Comparison of ENCODE assay signal across 1 cellular context in the genomic region with DNA sequence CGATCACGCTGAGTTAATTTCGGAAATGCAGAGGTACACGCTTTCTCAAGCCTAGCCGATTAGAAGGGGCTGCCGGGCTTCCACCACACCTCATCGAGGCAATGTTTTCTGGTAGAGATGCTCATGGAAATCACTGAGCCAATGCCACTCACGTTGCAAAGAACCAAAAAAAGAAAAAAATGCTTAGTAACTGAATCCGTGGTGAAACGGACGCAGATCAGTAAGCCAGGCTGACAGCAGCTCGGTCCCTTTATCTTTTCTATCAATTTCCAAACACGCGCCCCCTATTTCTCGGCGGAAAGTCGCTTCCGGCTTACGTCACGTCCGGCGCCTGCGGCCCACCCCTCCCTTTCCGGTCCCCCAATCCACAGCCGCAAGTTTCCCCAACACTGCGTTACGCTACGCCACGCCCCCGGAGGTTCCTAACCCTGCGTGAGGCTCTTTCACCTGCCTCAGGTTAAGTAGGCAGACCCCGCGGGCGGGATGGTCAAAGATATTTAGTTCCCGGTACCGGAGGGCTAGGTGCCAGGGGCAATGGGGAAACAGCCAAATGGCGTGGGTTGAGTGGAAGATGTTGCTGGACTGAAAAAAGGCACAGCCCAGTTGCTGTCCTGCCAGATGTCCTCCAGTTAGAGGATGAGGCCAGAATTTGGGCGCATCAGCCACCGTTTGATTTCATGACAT.
TF ChIP-seq lines count a peak whose summit lies in the region.

A gene with protein sequence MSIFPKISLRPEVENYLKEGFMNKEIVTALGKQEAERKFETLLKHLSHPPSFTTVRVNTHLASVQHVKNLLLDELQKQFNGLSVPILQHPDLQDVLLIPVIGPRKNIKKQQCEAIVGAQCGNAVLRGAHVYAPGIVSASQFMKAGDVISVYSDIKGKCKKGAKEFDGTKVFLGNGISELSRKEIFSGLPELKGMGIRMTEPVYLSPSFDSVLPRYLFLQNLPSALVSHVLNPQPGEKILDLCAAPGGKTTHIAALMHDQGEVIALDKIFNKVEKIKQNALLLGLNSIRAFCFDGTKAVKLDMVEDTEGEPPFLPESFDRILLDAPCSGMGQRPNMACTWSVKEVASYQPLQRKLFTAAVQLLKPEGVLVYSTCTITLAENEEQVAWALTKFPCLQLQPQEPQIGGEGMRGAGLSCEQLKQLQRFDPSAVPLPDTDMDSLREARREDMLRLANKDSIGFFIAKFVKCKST (minus strand): TSS at position 264 of the 684 bp plus-strand sequence. CDS start 384 bp downstream, outside the sequence.

TF ChIP-seq in K562, 482 proteins besides CTCF, POLR2A, EP300 and RAD21 (continued from another document and continues in another):
- TF ChIP-seq, protein P1, sequence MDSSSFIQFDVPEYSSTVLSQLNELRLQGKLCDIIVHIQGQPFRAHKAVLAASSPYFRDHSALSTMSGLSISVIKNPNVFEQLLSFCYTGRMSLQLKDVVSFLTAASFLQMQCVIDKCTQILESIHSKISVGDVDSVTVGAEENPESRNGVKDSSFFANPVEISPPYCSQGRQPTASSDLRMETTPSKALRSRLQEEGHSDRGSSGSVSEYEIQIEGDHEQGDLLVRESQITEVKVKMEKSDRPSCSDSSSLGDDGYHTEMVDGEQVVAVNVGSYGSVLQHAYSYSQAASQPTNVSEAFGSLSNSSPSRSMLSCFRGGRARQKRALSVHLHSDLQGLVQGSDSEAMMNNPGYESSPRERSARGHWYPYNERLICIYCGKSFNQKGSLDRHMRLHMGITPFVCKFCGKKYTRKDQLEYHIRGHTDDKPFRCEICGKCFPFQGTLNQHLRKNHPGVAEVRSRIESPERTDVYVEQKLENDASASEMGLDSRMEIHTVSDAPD (CRISPR knock-in tag; IDR thresholded peaks at IDR 0.05) = no peak
- no peak for TF ChIP-seq HDAC6 (IDR thresholded peaks at IDR 0.05; ENCODE audit: low read depth, low read length)
- TF ChIP-seq, protein P2, sequence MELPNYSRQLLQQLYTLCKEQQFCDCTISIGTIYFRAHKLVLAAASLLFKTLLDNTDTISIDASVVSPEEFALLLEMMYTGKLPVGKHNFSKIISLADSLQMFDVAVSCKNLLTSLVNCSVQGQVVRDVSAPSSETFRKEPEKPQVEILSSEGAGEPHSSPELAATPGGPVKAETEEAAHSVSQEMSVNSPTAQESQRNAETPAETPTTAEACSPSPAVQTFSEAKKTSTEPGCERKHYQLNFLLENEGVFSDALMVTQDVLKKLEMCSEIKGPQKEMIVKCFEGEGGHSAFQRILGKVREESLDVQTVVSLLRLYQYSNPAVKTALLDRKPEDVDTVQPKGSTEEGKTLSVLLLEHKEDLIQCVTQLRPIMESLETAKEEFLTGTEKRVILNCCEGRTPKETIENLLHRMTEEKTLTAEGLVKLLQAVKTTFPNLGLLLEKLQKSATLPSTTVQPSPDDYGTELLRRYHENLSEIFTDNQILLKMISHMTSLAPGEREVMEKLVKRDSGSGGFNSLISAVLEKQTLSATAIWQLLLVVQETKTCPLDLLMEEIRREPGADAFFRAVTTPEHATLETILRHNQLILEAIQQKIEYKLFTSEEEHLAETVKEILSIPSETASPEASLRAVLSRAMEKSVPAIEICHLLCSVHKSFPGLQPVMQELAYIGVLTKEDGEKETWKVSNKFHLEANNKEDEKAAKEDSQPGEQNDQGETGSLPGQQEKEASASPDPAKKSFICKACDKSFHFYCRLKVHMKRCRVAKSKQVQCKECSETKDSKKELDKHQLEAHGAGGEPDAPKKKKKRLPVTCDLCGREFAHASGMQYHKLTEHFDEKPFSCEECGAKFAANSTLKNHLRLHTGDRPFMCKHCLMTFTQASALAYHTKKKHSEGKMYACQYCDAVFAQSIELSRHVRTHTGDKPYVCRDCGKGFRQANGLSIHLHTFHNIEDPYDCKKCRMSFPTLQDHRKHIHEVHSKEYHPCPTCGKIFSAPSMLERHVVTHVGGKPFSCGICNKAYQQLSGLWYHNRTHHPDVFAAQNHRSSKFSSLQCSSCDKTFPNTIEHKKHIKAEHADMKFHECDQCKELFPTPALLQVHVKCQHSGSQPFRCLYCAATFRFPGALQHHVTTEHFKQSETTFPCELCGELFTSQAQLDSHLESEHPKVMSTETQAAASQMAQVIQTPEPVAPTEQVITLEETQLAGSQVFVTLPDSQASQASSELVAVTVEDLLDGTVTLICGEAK (IDR thresholded peaks at IDR 0.05) = peak; percentile 97
- TF ChIP-seq, protein P2 (CRISPR knock-in tag; IDR thresholded peaks at IDR 0.05) = no peak
- TF ChIP-seq PHF21A (IDR thresholded peaks at IDR 0.05; ENCODE audit: borderline replicate concordance, low read depth) = no peak
- no peak for TF ChIP-seq ZNF436 (CRISPR knock-in tag; IDR thresholded peaks at IDR 0.05)
- no peak for TF ChIP-seq RNF2 (IDR thresholded peaks at IDR 0.05)
- no peak for TF ChIP-seq FOXK1 (CRISPR knock-in tag; IDR thresholded peaks at IDR 0.05; ENCODE audit: borderline replicate concordance)
- TF ChIP-seq TAF9B (IDR thresholded peaks at IDR 0.05; ENCODE audit: partially characterized antibody) = peak; percentile 62
- 0 out of 2 replicates have a peak, but pooled peaks have one; percentile 2 for TF ChIP-seq ZNF324 (CRISPR knock-in tag; IDR thresholded peaks at IDR 0.05)
- no peak for TF ChIP-seq MYNN (IDR thresholded peaks at IDR 0.05)
- TF ChIP-seq MYNN (CRISPR knock-in tag; IDR thresholded peaks at IDR 0.05) = no peak
- no peak for TF ChIP-seq ZNF445 (CRISPR knock-in tag; IDR thresholded peaks at IDR 0.05; ENCODE audit: low read depth)
- no peak for TF ChIP-seq CBFB (CRISPR knock-in tag; IDR thresholded peaks at IDR 0.05)
- TF ChIP-seq, protein P3, sequence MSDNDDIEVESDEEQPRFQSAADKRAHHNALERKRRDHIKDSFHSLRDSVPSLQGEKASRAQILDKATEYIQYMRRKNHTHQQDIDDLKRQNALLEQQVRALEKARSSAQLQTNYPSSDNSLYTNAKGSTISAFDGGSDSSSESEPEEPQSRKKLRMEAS (CRISPR knock-in tag; IDR thresholded peaks at IDR 0.05) = peak; percentile 76
- 0 out of 2 replicates have a peak, but pooled peaks have one; percentile 22 for TF ChIP-seq CBX1 (IDR thresholded peaks at IDR 0.05; ENCODE audit: low read depth)
- TF ChIP-seq, protein P4, sequence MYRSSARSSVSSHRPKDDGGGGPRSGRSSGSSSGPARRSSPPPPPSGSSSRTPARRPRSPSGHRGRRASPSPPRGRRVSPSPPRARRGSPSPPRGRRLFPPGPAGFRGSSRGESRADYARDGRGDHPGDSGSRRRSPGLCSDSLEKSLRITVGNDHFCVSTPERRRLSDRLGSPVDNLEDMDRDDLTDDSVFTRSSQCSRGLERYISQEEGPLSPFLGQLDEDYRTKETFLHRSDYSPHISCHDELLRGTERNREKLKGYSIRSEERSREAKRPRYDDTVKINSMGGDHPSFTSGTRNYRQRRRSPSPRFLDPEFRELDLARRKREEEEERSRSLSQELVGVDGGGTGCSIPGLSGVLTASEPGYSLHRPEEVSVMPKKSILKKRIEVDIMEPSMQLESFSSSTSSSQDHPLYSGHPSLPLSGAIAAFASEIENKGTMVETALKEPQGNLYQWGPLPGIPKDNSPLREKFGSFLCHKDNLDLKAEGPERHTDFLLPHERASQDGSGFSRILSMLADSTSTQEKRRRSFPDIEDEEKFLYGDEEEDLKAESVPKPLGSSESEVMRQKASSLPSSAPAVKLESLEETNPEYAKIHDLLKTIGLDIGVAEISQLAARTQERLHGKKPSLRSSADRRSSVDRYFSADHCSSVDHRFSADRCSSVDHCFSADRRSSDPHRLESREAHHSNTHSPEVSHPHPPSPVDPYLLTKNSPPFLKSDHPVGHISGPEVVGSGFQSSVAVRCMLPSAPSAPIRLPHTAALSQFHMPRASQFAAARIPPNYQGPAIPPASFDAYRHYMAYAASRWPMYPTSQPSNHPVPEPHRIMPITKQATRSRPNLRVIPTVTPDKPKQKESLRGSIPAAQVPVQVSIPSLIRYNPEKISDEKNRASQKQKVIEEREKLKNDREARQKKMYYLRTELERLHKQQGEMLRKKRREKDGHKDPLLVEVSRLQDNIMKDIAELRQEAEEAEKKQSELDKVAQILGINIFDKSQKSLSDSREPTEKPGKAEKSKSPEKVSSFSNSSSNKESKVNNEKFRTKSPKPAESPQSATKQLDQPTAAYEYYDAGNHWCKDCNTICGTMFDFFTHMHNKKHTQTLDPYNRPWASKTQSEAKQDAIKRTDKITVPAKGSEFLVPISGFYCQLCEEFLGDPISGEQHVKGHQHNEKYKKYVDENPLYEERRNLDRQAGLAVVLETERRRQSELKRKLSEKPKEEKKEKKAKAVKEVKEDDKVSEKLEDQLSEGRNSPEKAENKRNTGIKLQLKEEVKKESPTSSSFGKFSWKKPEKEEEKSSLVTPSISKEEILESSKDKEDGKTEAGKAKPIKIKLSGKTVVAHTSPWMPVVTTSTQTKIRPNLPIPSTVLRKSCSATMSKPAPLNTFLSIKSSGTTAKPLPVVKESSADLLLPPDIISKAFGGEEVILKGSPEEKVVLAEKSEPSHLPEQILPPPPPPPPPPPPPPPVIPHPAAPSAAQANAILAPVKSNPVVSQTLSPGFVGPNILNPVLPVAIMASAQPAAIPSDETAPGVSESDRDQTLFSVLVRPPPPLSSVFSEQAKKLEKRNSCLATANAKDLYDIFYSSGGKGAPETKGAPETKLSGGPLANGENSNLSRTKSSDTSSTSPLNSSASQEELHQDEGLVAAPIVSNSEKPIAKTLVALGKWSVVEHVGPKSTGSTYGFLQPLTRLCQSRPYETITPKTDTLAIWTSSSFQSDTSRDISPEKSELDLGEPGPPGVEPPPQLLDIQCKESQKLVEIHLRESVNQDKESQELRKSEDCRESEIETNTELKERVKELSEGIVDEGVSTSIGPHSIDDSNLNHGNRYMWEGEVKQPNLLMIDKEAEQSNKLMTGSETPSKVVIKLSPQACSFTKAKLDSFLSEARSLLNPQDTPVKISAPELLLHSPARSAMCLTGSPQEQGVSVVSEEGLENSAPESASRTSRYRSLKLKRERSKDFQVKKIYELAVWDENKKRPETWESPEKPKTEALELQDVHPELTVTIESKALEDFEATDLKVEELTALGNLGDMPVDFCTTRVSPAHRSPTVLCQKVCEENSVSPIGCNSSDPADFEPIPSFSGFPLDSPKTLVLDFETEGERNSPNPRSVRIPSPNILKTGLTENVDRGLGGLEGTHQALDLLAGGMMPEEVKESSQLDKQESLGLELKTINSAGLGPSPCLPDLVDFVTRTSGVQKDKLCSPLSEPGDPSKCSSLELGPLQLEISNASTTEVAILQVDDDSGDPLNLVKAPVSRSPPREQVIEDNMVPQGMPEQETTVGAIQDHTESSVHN (IDR thresholded peaks at IDR 0.05; ENCODE audit: borderline replicate concordance in 1 of 2, low read depth in 1 of 2) = no peak
- TF ChIP-seq ZFP1 (CRISPR knock-in tag; IDR thresholded peaks at IDR 0.05) = no peak
- TF ChIP-seq ZNF830 (CRISPR knock-in tag; IDR thresholded peaks at IDR 0.05) = no peak
- TF ChIP-seq KAT8 (IDR thresholded peaks at IDR 0.05; ENCODE audit: low read depth) = no peak
- TF ChIP-seq CHCHD3 (CRISPR knock-in tag; IDR thresholded peaks at IDR 0.05) = no peak
- TF ChIP-seq HNRNPL (IDR thresholded peaks at IDR 0.05; ENCODE audit: low read depth, low read length) = no peak
- no peak for TF ChIP-seq LARP7 (IDR thresholded peaks at IDR 0.05)
- TF ChIP-seq ZKSCAN8 (CRISPR knock-in tag; IDR thresholded peaks at IDR 0.05) = no peak
- TF ChIP-seq BACH1 (tag; IDR thresholded peaks at IDR 0.05) = no peak
- TF ChIP-seq, protein P5, sequence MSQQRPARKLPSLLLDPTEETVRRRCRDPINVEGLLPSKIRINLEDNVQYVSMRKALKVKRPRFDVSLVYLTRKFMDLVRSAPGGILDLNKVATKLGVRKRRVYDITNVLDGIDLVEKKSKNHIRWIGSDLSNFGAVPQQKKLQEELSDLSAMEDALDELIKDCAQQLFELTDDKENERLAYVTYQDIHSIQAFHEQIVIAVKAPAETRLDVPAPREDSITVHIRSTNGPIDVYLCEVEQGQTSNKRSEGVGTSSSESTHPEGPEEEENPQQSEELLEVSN (IDR thresholded peaks at IDR 0.05; ENCODE audit: borderline replicate concordance in 1 of 2, extremely low read depth in 1 of 2, insufficient read depth in 1 of 2, insufficient read length in 1 of 2, low read depth in 1 of 2, low read length in 1 of 2, poor library complexity in 1 of 2, severe bottlenecking in 1 of 2) = peak in 1 of 2 experiments; percentile 47
- TF ChIP-seq NR1H2 (CRISPR knock-in tag; IDR thresholded peaks at IDR 0.05) = no peak
- peak; percentile 59; the same call in 1 of the 2 replicates for TF ChIP-seq RB1 (IDR thresholded peaks at IDR 0.05; ENCODE audit: low read depth)
- no peak for TF ChIP-seq ZNF707 (CRISPR knock-in tag; conservative IDR thresholded peaks at IDR 0.05)
- TF ChIP-seq, protein P6, sequence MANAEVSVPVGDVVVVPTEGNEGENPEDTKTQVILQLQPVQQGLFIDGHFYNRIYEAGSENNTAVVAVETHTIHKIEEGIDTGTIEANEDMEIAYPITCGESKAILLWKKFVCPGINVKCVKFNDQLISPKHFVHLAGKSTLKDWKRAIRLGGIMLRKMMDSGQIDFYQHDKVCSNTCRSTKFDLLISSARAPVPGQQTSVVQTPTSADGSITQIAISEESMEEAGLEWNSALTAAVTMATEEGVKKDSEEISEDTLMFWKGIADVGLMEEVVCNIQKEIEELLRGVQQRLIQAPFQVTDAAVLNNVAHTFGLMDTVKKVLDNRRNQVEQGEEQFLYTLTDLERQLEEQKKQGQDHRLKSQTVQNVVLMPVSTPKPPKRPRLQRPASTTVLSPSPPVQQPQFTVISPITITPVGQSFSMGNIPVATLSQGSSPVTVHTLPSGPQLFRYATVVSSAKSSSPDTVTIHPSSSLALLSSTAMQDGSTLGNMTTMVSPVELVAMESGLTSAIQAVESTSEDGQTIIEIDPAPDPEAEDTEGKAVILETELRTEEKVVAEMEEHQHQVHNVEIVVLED (CRISPR knock-in tag; IDR thresholded peaks at IDR 0.05) = peak; percentile 50; the same call in 1 of the 2 replicates
- no peak for TF ChIP-seq SMC3 (conservative IDR thresholded peaks at IDR 0.05; ENCODE audit: insufficient read depth, low read depth, low read length)
- TF ChIP-seq XRCC3 (IDR thresholded peaks at IDR 0.05) = no peak
- TF ChIP-seq WHSC1 (IDR thresholded peaks at IDR 0.05; ENCODE audit: low read length) = no peak
- TF ChIP-seq RBM39 (optimal IDR thresholded peaks at IDR 0.05; ENCODE audit: low read depth, low read length) = no peak
